Comparison of ENCODE assay signal across 8 cellular contexts in genomic region chrX:72713130-72713529, GRCh38. TPM values are rescaled to one million over a fixed set of nuclear protein-coding genes. Genes with fewer than 3 reads are reported as not detected.
DNase-seq lines count a peak whose midpoint lies in the region; ATAC-seq and TF ChIP-seq lines count a peak whose summit lies in the region.

No MANE protein-coding gene starts in this region.

- H3K4me3 ChIP-seq in iPS-20b (ENCODE audit: low read length), result peak overlapping the region; percentile 79
- H3K4me3 ChIP-seq in thoracic aorta, result peak overlapping the region; percentile 76

- no peak for TF ChIP-seq CTCF in thoracic aorta (IDR thresholded peaks at IDR 0.05)

- H3K4me1 Mint-ChIP-seq in activated T-cell treated with anti-CD3 and anti-CD28 coated beads, Interleukin-2, amount 50 U/mL, for 4 hours (ENCODE audit: low read depth), result peaks cover 10% of the 10 kb centered on the region
- peaks cover 16% of the 10 kb centered on the region for H3K4me1 Mint-ChIP-seq in activated naive CD8-positive, alpha-beta T cell (ENCODE audit: low read depth)

- H3K9me3 Mint-ChIP-seq in activated T-cell treated with anti-CD3 and anti-CD28 coated beads, Interleukin-2, amount 50 U/mL, for 4 hours, result no peaks in the 10 kb centered on the region
- no peaks in the 10 kb centered on the region for H3K9me3 Mint-ChIP-seq in activated naive CD8-positive, alpha-beta T cell (ENCODE audit: low read depth)

- H3K9ac ChIP-seq in iPS-20b (ENCODE audit: low read depth, low read length), result peak overlapping the region; percentile 68; the same call in 1 of the 2 replicates

- H3K4me3 Mint-ChIP-seq in activated T-cell treated with anti-CD3 and anti-CD28 coated beads, Interleukin-2, amount 50 U/mL, for 4 hours, result peak overlapping the region; percentile 70
- peak overlapping the region; percentile 83 for H3K4me3 Mint-ChIP-seq in activated naive CD8-positive, alpha-beta T cell

- peak in 1 of 2 donors; percentile 46 for ATAC-seq in activated T-cell treated with anti-CD3 and anti-CD28 coated beads, Interleukin-2, amount 50 U/mL, for 4 hours
- no peak for ATAC-seq in thoracic aorta (ENCODE audit: insufficient number of reproducible peaks, low FRiP score, low read depth)
- ATAC-seq in GM21529 (IDR thresholded peaks at IDR 0.05; ENCODE audit: unreplicated experiment), result no peak

- DNase-seq in activated T-cell treated with anti-CD3 and anti-CD28 coated beads, Interleukin-2, amount 50 U/mL, for 4 hours, result no peak
- DNase-seq in activated T-cell treated with anti-CD3 and anti-CD28 coated beads, Interleukin-2, amount 50 U/mL, for 48 hours, result no peak
- DNase-seq in thoracic aorta (ENCODE audit: low spot score) (no peak), NOMO-1 treated with DMSO at 0.1 percent for 48 hours (lab: John Stamatoyannopoulos, UW; ENCODE audit: unreplicated experiment) (no peak)
- no peak for DNase-seq in stimulated activated CD4-positive, alpha-beta T cell treated with anti-CD3 and anti-CD28 coated beads, Interleukin-2, amount 100 ng/mL, for 24 hours

- H3K27ac Mint-ChIP-seq in activated naive CD8-positive, alpha-beta T cell, result peak overlapping the region; percentile 68

- H3K4me1 ChIP-seq in iPS-20b (ENCODE audit: insufficient read depth, low read length), result no peaks in the 10 kb centered on the region
- H3K4me1 ChIP-seq in thoracic aorta (ENCODE audit: control insufficient read depth in 1 of 2, low read depth in 2 of 2), result no peaks in the 10 kb centered on the region

- peaks cover 8% of the 10 kb centered on the region; the same call in 1 of the 2 replicates for H3K27me3 ChIP-seq in iPS-20b (ENCODE audit: insufficient read depth, low read length)
- no peaks in the 10 kb centered on the region for H3K27me3 ChIP-seq in thoracic aorta (replicated peaks; ENCODE audit: insufficient read depth)

- H3K36me3 ChIP-seq in iPS-20b (ENCODE audit: insufficient read depth, low read depth, low read length) (no peaks in the 10 kb centered on the region), thoracic aorta (no peaks in the 10 kb centered on the region)

- H3K36me3 Mint-ChIP-seq in activated T-cell treated with anti-CD3 and anti-CD28 coated beads, Interleukin-2, amount 50 U/mL, for 4 hours (ENCODE audit: insufficient read depth), result no peaks in the 10 kb centered on the region
- peaks cover 2% of the 10 kb centered on the region for H3K36me3 Mint-ChIP-seq in activated naive CD8-positive, alpha-beta T cell

- H3K9me3 ChIP-seq in iPS-20b (ENCODE audit: insufficient read depth, low read depth, low read length) (no peaks in the 10 kb centered on the region), thoracic aorta (no peaks in the 10 kb centered on the region)

- H3K27me3 Mint-ChIP-seq in activated T-cell treated with anti-CD3 and anti-CD28 coated beads, Interleukin-2, amount 50 U/mL, for 4 hours (ENCODE audit: low read depth), result peaks cover 10% of the 10 kb centered on the region
- peaks cover 5% of the 10 kb centered on the region for H3K27me3 Mint-ChIP-seq in activated naive CD8-positive, alpha-beta T cell

- H3K27ac ChIP-seq in iPS-20b (ENCODE audit: low read length), result no peak overlapping the region
- H3K27ac ChIP-seq in thoracic aorta, result peak overlapping the region; percentile 86 to 88

RNA-seq across cellular contexts. Expression of gene PHKA1, which starts 1.0 kb away (rescaled TPM):
- 1 to 10 TPM; 3.1 to 9.3 (median 5.9) TPM for total RNA-seq in activated T-cell treated with anti-CD3 and anti-CD28 coated beads, Interleukin-2, amount 50 U/mL, for 4 hours
- total RNA-seq in thoracic aorta, result 10 to 100 TPM; 12.5 to 24.3 TPM
